In genomic region chr5:100518377-100518776, GRCh38 we compare ENCODE assay signal across 1 cellular context.
TF ChIP-seq lines count a peak whose summit lies in the region.

No MANE protein-coding gene starts in this region.

TF ChIP-seq in HCT116, 20 proteins besides CTCF, POLR2A, EP300 and RAD21 (continued from another document):
- TF ChIP-seq, protein P1, sequence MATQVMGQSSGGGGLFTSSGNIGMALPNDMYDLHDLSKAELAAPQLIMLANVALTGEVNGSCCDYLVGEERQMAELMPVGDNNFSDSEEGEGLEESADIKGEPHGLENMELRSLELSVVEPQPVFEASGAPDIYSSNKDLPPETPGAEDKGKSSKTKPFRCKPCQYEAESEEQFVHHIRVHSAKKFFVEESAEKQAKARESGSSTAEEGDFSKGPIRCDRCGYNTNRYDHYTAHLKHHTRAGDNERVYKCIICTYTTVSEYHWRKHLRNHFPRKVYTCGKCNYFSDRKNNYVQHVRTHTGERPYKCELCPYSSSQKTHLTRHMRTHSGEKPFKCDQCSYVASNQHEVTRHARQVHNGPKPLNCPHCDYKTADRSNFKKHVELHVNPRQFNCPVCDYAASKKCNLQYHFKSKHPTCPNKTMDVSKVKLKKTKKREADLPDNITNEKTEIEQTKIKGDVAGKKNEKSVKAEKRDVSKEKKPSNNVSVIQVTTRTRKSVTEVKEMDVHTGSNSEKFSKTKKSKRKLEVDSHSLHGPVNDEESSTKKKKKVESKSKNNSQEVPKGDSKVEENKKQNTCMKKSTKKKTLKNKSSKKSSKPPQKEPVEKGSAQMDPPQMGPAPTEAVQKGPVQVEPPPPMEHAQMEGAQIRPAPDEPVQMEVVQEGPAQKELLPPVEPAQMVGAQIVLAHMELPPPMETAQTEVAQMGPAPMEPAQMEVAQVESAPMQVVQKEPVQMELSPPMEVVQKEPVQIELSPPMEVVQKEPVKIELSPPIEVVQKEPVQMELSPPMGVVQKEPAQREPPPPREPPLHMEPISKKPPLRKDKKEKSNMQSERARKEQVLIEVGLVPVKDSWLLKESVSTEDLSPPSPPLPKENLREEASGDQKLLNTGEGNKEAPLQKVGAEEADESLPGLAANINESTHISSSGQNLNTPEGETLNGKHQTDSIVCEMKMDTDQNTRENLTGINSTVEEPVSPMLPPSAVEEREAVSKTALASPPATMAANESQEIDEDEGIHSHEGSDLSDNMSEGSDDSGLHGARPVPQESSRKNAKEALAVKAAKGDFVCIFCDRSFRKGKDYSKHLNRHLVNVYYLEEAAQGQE (IDR thresholded peaks at IDR 0.05; ENCODE audit: low read depth): no peak
- TF ChIP-seq ZBTB33 (IDR thresholded peaks at IDR 0.05; ENCODE audit: extremely low read depth, insufficient replicate concordance, low read length) (no peak), EGR1 (IDR thresholded peaks at IDR 0.05; ENCODE audit: low read depth) (no peak), CEBPB (IDR thresholded peaks at IDR 0.05; ENCODE audit: low read depth) (no peak), SRF (IDR thresholded peaks at IDR 0.05; ENCODE audit: low read depth) (no peak), SIN3A (IDR thresholded peaks at IDR 0.05; ENCODE audit: low read depth) (no peak), CBX3 (IDR thresholded peaks at IDR 0.05; ENCODE audit: low read depth) (no peak), SP1 (IDR thresholded peaks at IDR 0.05; ENCODE audit: low read depth) (no peak), POLR2AphosphoS5 (IDR thresholded peaks at IDR 0.05; ENCODE audit: low read depth, low read length) (no peak), EZH2phosphoT487 (IDR thresholded peaks at IDR 0.05; ENCODE audit: borderline replicate concordance) (no peak), EZH2 (IDR thresholded peaks at IDR 0.05) (no peak), YY1 (IDR thresholded peaks at IDR 0.05; ENCODE audit: extremely low read depth, insufficient replicate concordance, low read depth, low read length) (no peak), ELF1 (IDR thresholded peaks at IDR 0.05; ENCODE audit: borderline replicate concordance, low read depth) (no peak)
